ENCODE assay signal across 1 cellular context in the genomic region with DNA sequence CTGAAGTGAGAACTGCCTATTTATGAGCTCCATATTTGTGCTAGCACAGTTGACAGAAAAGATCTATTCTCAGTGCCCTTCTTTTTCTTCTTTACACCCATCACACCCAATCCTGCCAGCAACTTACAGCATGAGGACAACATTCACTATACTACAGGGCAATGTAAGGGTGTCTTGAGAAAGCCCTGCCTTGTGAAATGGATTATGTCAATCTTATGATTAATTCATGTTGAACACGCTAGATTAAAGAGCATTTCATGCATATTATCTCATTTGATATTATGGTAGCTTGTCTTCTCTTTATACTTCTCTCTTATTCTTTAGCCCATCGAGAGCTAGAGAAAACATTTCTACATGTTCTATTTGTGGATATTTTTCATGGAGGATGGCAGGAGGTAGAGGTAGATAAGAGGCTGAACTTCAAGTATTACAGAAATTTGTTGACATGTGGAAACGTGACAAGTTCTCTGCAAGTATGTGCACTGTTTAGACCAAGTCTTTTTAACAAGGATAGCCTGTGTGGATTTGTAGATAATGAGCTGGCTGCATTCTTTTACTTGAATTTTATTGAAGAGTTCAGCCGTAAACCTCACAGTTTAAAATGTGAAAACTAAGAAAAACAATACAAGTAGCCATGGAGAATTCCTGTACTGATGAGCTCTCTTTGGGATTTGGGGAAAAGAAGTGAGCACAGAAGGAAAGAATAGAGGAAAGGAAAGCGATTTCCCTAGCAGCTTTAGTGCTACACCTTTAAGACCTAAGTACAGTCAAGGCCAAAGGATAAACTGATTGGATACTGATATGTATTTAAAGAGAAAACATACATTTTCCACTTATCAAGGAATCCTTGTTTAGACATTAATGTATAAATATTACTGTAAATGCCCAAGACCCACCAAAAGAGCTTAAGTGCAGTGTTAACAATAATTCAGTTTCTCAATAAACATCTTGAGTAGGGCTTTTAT.
TF ChIP-seq lines count a peak whose summit lies in the region.

No MANE protein-coding gene starts in this region.

TF ChIP-seq in HCT116, 20 proteins besides CTCF, POLR2A, EP300 and RAD21 (continued from another document):
- TF ChIP-seq JUND (IDR thresholded peaks at IDR 0.05) (no peak), ZFX (IDR thresholded peaks at IDR 0.05) (no peak), CEBPB (IDR thresholded peaks at IDR 0.05; ENCODE audit: low read depth) (no peak), YY1 (IDR thresholded peaks at IDR 0.05; ENCODE audit: extremely low read depth, insufficient replicate concordance, low read depth, low read length) (no peak), ATF3 (IDR thresholded peaks at IDR 0.05) (no peak), EZH2 (IDR thresholded peaks at IDR 0.05) (no peak), FOSL1 (IDR thresholded peaks at IDR 0.05; ENCODE audit: low read depth) (no peak), EZH2phosphoT487 (IDR thresholded peaks at IDR 0.05; ENCODE audit: borderline replicate concordance) (no peak), TCF7L2 (IDR thresholded peaks at IDR 0.05; ENCODE audit: borderline replicate concordance, extremely low read depth, insufficient read depth, insufficient read length) (no peak), EGR1 (IDR thresholded peaks at IDR 0.05; ENCODE audit: low read depth) (no peak), SIN3A (IDR thresholded peaks at IDR 0.05; ENCODE audit: low read depth) (no peak; the same call in 1 of the 2 replicates)
